In genomic region chr13:25966086-25966485, GRCh38 we compare ENCODE assay signal across 20 cellular contexts.
"Had no signal": no experiment of that assay in that cellular context is flagged by ENCODE, and none has a peak within 500 bp of the region (broad histone marks: within the 10 kb centered on the region; RNA-seq: fewer than 3 reads in every experiment).

No MANE protein-coding gene starts in this region.

- H3K36me3 ChIP-seq: heart left ventricle, spleen, suprapubic skin, upper lobe of left lung had no signal

- H3K4me3 ChIP-seq: heart left ventricle, lung, psoas muscle, spleen, suprapubic skin, upper lobe of left lung had no signal

- H3K27ac Mint-ChIP-seq: activated B cell treated with CpG ODN at 0.5 μM for 24 hours; activated CD8-positive, alpha-beta T cell treated with anti-CD3 and anti-CD28 coated beads for 36 hours; brain; stimulated activated naive CD8-positive, alpha-beta T cell treated with anti-CD3 and anti-CD28 coated beads, Interleukin-15, Interleukin-2, amounts not matched to agents 100 ng/mL and 50 ng/mL, for 24 hours had no signal

- H3K4me3 Mint-ChIP-seq: activated B cell treated with CpG ODN at 0.5 μM for 24 hours; activated CD8-positive, alpha-beta T cell treated with anti-CD3 and anti-CD28 coated beads for 36 hours; activated T-cell treated with anti-CD3 and anti-CD28 coated beads, Interleukin-2, amount 50 U/mL, for 4 hours; brain; central memory CD8-positive, alpha-beta T cell; neural crest cell; stimulated activated naive CD8-positive, alpha-beta T cell treated with anti-CD3 and anti-CD28 coated beads, Interleukin-15, Interleukin-2, amounts not matched to agents 100 ng/mL and 50 ng/mL, for 24 hours had no signal

- H3K36me3 Mint-ChIP-seq: brain had no signal

- H3K27me3 Mint-ChIP-seq: activated CD8-positive, alpha-beta T cell treated with anti-CD3 and anti-CD28 coated beads for 36 hours; central memory CD8-positive, alpha-beta T cell; stimulated activated naive CD8-positive, alpha-beta T cell treated with anti-CD3 and anti-CD28 coated beads, Interleukin-15, Interleukin-2, amounts not matched to agents 100 ng/mL and 50 ng/mL, for 24 hours had no signal

- H3K27me3 ChIP-seq: spleen, suprapubic skin, upper lobe of left lung had no signal

- H3K9me3 Mint-ChIP-seq: activated B cell treated with CpG ODN at 0.5 μM for 24 hours; activated CD8-positive, alpha-beta T cell treated with anti-CD3 and anti-CD28 coated beads for 36 hours; activated T-cell treated with anti-CD3 and anti-CD28 coated beads, Interleukin-2, amount 50 U/mL, for 4 hours; brain; central memory CD8-positive, alpha-beta T cell; neural crest cell; stimulated activated naive CD8-positive, alpha-beta T cell treated with anti-CD3 and anti-CD28 coated beads, Interleukin-15, Interleukin-2, amounts not matched to agents 100 ng/mL and 50 ng/mL, for 24 hours had no signal

- DNase-seq: activated B cell treated with CpG ODN at 0.5 μM for 24 hours; activated CD4-positive, alpha-beta T cell treated with anti-CD3 and anti-CD28 coated beads for 48 hours; activated CD8-positive, alpha-beta T cell treated with anti-CD3 and anti-CD28 coated beads for 36 hours; activated effector memory CD4-positive, alpha-beta T cell treated with Interleukin-2 at 50 U/mL for 16 hours; activated naive CD4-positive, alpha-beta T cell treated with anti-CD3 and anti-CD28 coated beads, Interleukin-2, amount 50 U/mL, for 16 hours; activated T-cell treated with anti-CD3 and anti-CD28 coated beads, Interleukin-2, amount 50 U/mL, for 4 hours; cortex of kidney; effector CD8-positive, alpha-beta T cell; heart left ventricle; left colon; psoas muscle; spleen; upper lobe of left lung had no signal

- ATAC-seq: activated CD8-positive, alpha-beta T cell treated with anti-CD3 and anti-CD28 coated beads for 36 hours; activated T-cell treated with anti-CD3 and anti-CD28 coated beads, Interleukin-2, amount 50 U/mL, for 4 hours; heart left ventricle; left colon; psoas muscle; sciatic nerve had no signal

- H3K9me3 ChIP-seq: heart left ventricle, psoas muscle, spleen, suprapubic skin, upper lobe of left lung had no signal

- H3K4me1 Mint-ChIP-seq: activated B cell treated with CpG ODN at 0.5 μM for 24 hours had no signal
